ENCODE assay signal across 28 cellular contexts in genomic region chr3:55858727-55859126, GRCh38.
"Had no signal": no experiment of that assay in that cellular context is flagged by ENCODE, and none has a peak within 500 bp of the region (broad histone marks: within the 10 kb centered on the region; RNA-seq: fewer than 3 reads in every experiment).

No MANE protein-coding gene starts in this region.

- H3K27ac ChIP-seq: heart left ventricle, lower lobe of right lung, neutrophil, pancreas, right lobe of liver, thoracic aorta, tibial nerve, upper lobe of left lung had no signal

- DNase-seq: central memory CD4-positive, alpha-beta T cell; dorsolateral prefrontal cortex; effector CD4-positive, alpha-beta T cell; heart left ventricle; hippocampal formation; kidney glomerular epithelial cell; left colon; left ventricle myocardium superior; lower lobe of right lung; mucosa of descending colon; naive B cell; pancreas; right lobe of liver; stimulated activated CD4-positive, alpha-beta T cell treated with anti-CD3 and anti-CD28 coated beads, Interleukin-12 subunit alpha, Interleukin-12 subunit beta, amount 100 ng/mL, for 4 hours; stimulated activated CD4-positive, alpha-beta T cell treated with anti-CD3 and anti-CD28 coated beads, Interleukin-1b, Interleukin-23, amount 100 ng/mL, for 48 hours; stimulated activated CD4-positive, alpha-beta T cell treated with anti-CD3 and anti-CD28 coated beads, Interleukin-4, amount 100 ng/mL, for 1 hour; stimulated activated CD8-positive, alpha-beta memory T cell treated with anti-CD3 and anti-CD28 coated beads, Interleukin-4, amount 100 ng/mL, for 48 hours; stimulated activated naive CD4-positive, alpha-beta T cell treated with Interleukin-2 at 50 U/mL for 16 hours; upper lobe of left lung had no signal

- H3K4me2 ChIP-seq: smooth muscle cell had no signal

- H3K36me3 Mint-ChIP-seq: naive B cell; natural killer cell treated with Interleukin-12 subunit alpha and Interleukin-12 subunit beta and Interleukin-15 and Interleukin-18, amount 100 ng/mL, for 72 hours had no signal

- H3K9me3 Mint-ChIP-seq: naive B cell had no signal

- H3K4me1 ChIP-seq: heart left ventricle, lower lobe of right lung, pancreas, right lobe of liver, tibial nerve, upper lobe of left lung had no signal

- H3K9me3 ChIP-seq: gastroesophageal sphincter, heart left ventricle, lower lobe of right lung, mucosa of descending colon, neutrophil, pancreas, right lobe of liver, thoracic aorta, tibial nerve, upper lobe of left lung had no signal

- H3K4me3 ChIP-seq: dorsolateral prefrontal cortex, gastroesophageal sphincter, heart left ventricle, lower lobe of right lung, mucosa of descending colon, pancreas, right lobe of liver, smooth muscle cell, thoracic aorta, tibial nerve, upper lobe of left lung had no signal

- ATAC-seq: gastroesophageal sphincter, heart left ventricle, left colon, left ventricle myocardium superior, mucosa of descending colon, pancreas had no signal

- H3K4me1 Mint-ChIP-seq: naive B cell had no signal

- H3K27me3 ChIP-seq: dorsolateral prefrontal cortex, gastroesophageal sphincter, neutrophil, pancreas, right lobe of liver, tibial nerve, upper lobe of left lung had no signal

- FAIRE-seq: colon, islet of Langerhans, pancreas, urothelium cell line had no signal

- H3K27ac Mint-ChIP-seq: naive B cell; natural killer cell treated with Interleukin-12 subunit alpha and Interleukin-12 subunit beta and Interleukin-15 and Interleukin-18, amount 100 ng/mL, for 72 hours had no signal

- H3K27me3 Mint-ChIP-seq: naive B cell; natural killer cell treated with Interleukin-12 subunit alpha and Interleukin-12 subunit beta and Interleukin-15 and Interleukin-18, amount 100 ng/mL, for 72 hours had no signal

- H3K36me3 ChIP-seq: gastroesophageal sphincter, heart left ventricle, lower lobe of right lung, neutrophil, pancreas, right lobe of liver, thoracic aorta, tibial nerve, upper lobe of left lung had no signal

- H3K4me3 Mint-ChIP-seq: naive B cell; natural killer cell treated with Interleukin-12 subunit alpha and Interleukin-12 subunit beta and Interleukin-15 and Interleukin-18, amount 100 ng/mL, for 72 hours had no signal
